In genomic region chr1:15765495-15766194, GRCh38 we compare ENCODE assay signal across 1 cellular context.
A peak's percentile ranks its signal among the peaks of the same experiment; 100 is the strongest.
TF ChIP-seq lines count a peak whose summit lies in the region.

No MANE protein-coding gene starts in this region.

TF ChIP-seq in endothelial cell of umbilical vein, 7 proteins besides CTCF, POLR2A, EP300 and RAD21:
- no peak for TF ChIP-seq MYC (IDR thresholded peaks at IDR 0.05; ENCODE audit: low read depth, low read length)
- TF ChIP-seq POLR2AphosphoS5 (IDR thresholded peaks at IDR 0.05; ENCODE audit: insufficient read depth, low read depth, low read length): peak; percentile 61
TF ChIP-seq in endothelial cell of umbilical vein: peak in this region for 1.
